1 cellular context compared by ENCODE assay signal in the genomic region with DNA sequence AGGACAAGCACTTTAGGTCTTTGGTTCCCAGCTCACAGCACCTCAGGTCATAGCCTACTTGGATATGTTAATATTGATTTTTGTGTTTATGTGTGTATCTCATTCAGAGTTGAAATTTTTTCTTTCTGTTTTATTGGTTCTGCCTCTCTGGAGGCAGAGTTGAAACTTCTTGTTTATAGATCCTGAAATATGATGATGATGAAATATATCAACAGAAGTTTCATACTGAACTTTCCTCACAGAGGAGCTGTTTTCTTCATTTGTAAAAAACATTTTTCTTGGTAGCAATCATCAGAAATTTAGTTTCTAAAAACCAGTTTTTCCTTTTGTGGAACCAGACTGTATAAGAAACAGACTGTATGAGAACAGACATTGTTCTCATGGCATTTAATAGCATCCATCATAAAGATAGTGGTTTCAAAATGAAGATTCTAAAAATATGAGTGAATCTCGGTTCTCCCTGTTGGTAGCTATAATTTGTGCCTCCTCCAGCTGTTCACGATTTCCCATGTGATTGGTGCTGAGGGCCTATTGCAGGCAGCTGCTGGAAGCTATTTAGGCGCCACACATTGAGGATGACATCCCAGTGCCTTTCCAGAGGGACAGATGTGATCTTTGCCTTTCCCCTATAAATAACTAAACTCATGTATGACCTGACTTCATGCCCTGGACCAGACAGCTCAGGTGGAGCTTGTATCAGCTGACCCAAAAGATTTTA.
A peak's percentile ranks its signal among the peaks of the same experiment; 100 is the strongest.
TF ChIP-seq lines count a peak whose summit lies in the region.

No MANE protein-coding gene starts in this region.

TF ChIP-seq in K562, 482 proteins besides CTCF, POLR2A, EP300 and RAD21:
- TF ChIP-seq DPF2 (IDR thresholded peaks at IDR 0.05) (no peak), ZFX (CRISPR knock-in tag; IDR thresholded peaks at IDR 0.05) (no peak), CEBPG (CRISPR knock-in tag; IDR thresholded peaks at IDR 0.05) (no peak), CEBPG (tag; conservative IDR thresholded peaks at IDR 0.05 in 1 of 2, IDR thresholded peaks at IDR 0.05 in 1 of 2) (peak in 1 of 2 experiments; percentile 36; a peak in 1 of 4 replicates), ARNT (IDR thresholded peaks at IDR 0.05) (no peak), MNT (conservative IDR thresholded peaks at IDR 0.05) (no peak)
- TF ChIP-seq, protein P1, sequence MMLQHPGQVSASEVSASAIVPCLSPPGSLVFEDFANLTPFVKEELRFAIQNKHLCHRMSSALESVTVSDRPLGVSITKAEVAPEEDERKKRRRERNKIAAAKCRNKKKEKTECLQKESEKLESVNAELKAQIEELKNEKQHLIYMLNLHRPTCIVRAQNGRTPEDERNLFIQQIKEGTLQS (IDR thresholded peaks at IDR 0.05) = peak; percentile 60; the same call in 1 of the 2 replicates
- TF ChIP-seq, protein P1 (CRISPR knock-in tag; conservative IDR thresholded peaks at IDR 0.05) = no peak
